In the genomic region with DNA sequence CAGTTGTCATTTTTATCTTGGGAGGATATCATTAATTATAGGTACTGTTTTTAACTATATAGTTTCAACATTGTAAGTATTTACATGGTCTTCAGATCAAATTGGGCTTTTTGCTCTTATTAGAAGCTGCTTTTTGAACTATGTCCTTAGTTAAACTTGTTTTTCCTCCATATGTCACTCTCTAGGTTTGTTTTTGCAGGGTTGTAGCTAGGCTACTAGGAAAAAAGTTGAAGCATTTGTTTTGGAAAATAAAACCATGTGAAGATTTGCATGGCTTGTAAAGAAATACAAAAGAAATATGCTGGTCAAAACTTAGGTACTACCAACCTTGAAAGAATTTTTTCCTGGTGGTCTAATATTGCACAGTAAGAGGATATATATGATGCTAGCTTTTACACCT, we compare ENCODE assay signal across 8 cellular contexts. TPM values are rescaled to one million over a fixed set of nuclear protein-coding genes. Genes with fewer than 3 reads are reported as not detected.
DNase-seq lines count a peak whose midpoint lies in the region; ATAC-seq and TF ChIP-seq lines count a peak whose summit lies in the region.

No MANE protein-coding gene starts in this region.

- peaks cover 19 to 36% of the 10 kb centered on the region in 2 donors for H3K4me1 ChIP-seq in left lung
- H3K4me1 ChIP-seq in tibial artery, result peaks cover 0 to 50% (median 14%) of the 10 kb centered on the region in 4 donors

- H3K27me3 ChIP-seq in left lung (no peaks in the 10 kb centered on the region), tibial artery (no peaks in the 10 kb centered on the region)

- no peaks in the 10 kb centered on the region for H3K27me3 Mint-ChIP-seq in activated T-cell treated with anti-CD3 and anti-CD28 coated beads, Interleukin-2, amount 50 U/mL, for 4 hours (ENCODE audit: low read depth)
- no peaks in the 10 kb centered on the region for H3K27me3 Mint-ChIP-seq in activated T-helper 2 cell treated with anti-CD3 and anti-CD28 coated beads, Interferon-gamma antibody, Interleukin-2, Interleukin-4, amounts not matched to agents 10 μg/mL and 5 μg/mL and 100 μg/mL, durations not matched to agents 14 hours and 24 hours and 36 hours (ENCODE audit: low read depth)

- H3K4me1 Mint-ChIP-seq in activated T-cell treated with anti-CD3 and anti-CD28 coated beads, Interleukin-2, amount 50 U/mL, for 4 hours (ENCODE audit: low read depth), result peaks cover 48% of the 10 kb centered on the region
- H3K4me1 Mint-ChIP-seq in activated T-helper 2 cell treated with anti-CD3 and anti-CD28 coated beads, Interferon-gamma antibody, Interleukin-2, Interleukin-4, amounts not matched to agents 10 μg/mL and 5 μg/mL and 100 μg/mL, durations not matched to agents 14 hours and 24 hours and 36 hours (ENCODE audit: low read depth), result peaks cover 22% of the 10 kb centered on the region

- H3K36me3 ChIP-seq in left lung (no peaks in the 10 kb centered on the region), tibial artery (peaks cover 0 to 5% (median 4%) of the 10 kb centered on the region in 3 donors)

- intact Hi-C loops in activated T-helper 2 cell treated with anti-CD3 and anti-CD28 coated beads, Interferon-gamma antibody, Interleukin-2, Interleukin-4, amounts not matched to agents 10 μg/mL and 5 μg/mL and 100 μg/mL, durations not matched to agents 14 hours and 24 hours and 36 hours (cut with micrococcal nuclease), result no loop called here
- intact Hi-C loops in left lung (cut with DNase I), result no loop called here
- intact Hi-C loops in tibial artery (cut with DNase I; ENCODE audit: low total_unique reads), result no loop called here

- H3K27ac ChIP-seq in left lung (peak overlapping the region; percentile 99), tibial artery (peak overlapping the region; percentile 100)

- no peaks in the 10 kb centered on the region for H3K9me3 Mint-ChIP-seq in activated T-cell treated with anti-CD3 and anti-CD28 coated beads, Interleukin-2, amount 50 U/mL, for 4 hours
- peaks cover 23% of the 10 kb centered on the region for H3K9me3 Mint-ChIP-seq in activated T-helper 2 cell treated with anti-CD3 and anti-CD28 coated beads, Interferon-gamma antibody, Interleukin-2, Interleukin-4, amounts not matched to agents 10 μg/mL and 5 μg/mL and 100 μg/mL, durations not matched to agents 14 hours and 24 hours and 36 hours

- H3K36me3 Mint-ChIP-seq in activated T-cell treated with anti-CD3 and anti-CD28 coated beads, Interleukin-2, amount 50 U/mL, for 4 hours (ENCODE audit: insufficient read depth), result peaks cover 14% of the 10 kb centered on the region
- peaks cover 60% of the 10 kb centered on the region for H3K36me3 Mint-ChIP-seq in activated T-helper 2 cell treated with anti-CD3 and anti-CD28 coated beads, Interferon-gamma antibody, Interleukin-2, Interleukin-4, amounts not matched to agents 10 μg/mL and 5 μg/mL and 100 μg/mL, durations not matched to agents 14 hours and 24 hours and 36 hours (ENCODE audit: low read depth)

- H3K9me3 ChIP-seq in left lung (peaks cover 0 to 6% of the 10 kb centered on the region in 2 donors), tibial artery (no peaks in the 10 kb centered on the region)

- no peak for DNase-seq in activated T-cell treated with anti-CD3 and anti-CD28 coated beads, Interleukin-2, amount 50 U/mL, for 4 hours
- DNase-seq in activated T-cell treated with anti-CD3 and anti-CD28 coated beads for 4 hours (no peak), left lung (no peak), tibial artery (no peak), H4 (ENCODE audit: low spot score) (no peak), NCI-H2029 (lab: John Stamatoyannopoulos, UW) (no peak)
- DNase-seq in activated T-helper 2 cell treated with anti-CD3 and anti-CD28 coated beads, Interferon-gamma antibody, Interleukin-2, Interleukin-4, amounts not matched to agents 10 μg/mL and 5 μg/mL and 100 μg/mL, durations not matched to agents 14 hours and 24 hours and 36 hours (ENCODE audit: low spot score), result no peak
- DNase-seq in stimulated activated CD4-positive, alpha-beta T cell treated with anti-CD3 and anti-CD28 coated beads, Interleukin-4, amount 100 ng/mL, for 4 hours, result no peak

- ATAC-seq in activated T-cell treated with anti-CD3 and anti-CD28 coated beads, Interleukin-2, amount 50 U/mL, for 4 hours, result no peak
- no peak for ATAC-seq in left lung

- TF ChIP-seq CTCF in left lung (IDR thresholded peaks at IDR 0.05), result no peak
- no peak for TF ChIP-seq CTCF in tibial artery (IDR thresholded peaks at IDR 0.05)

- peak overlapping the region; percentile 58 for H3K4me3 Mint-ChIP-seq in activated T-cell treated with anti-CD3 and anti-CD28 coated beads, Interleukin-2, amount 50 U/mL, for 4 hours
- peak overlapping the region; percentile 60 for H3K4me3 Mint-ChIP-seq in activated T-helper 2 cell treated with anti-CD3 and anti-CD28 coated beads, Interferon-gamma antibody, Interleukin-2, Interleukin-4, amounts not matched to agents 10 μg/mL and 5 μg/mL and 100 μg/mL, durations not matched to agents 14 hours and 24 hours and 36 hours (ENCODE audit: low read depth)

- H3K27ac Mint-ChIP-seq in activated T-helper 2 cell treated with anti-CD3 and anti-CD28 coated beads, Interferon-gamma antibody, Interleukin-2, Interleukin-4, amounts not matched to agents 10 μg/mL and 5 μg/mL and 100 μg/mL, durations not matched to agents 14 hours and 24 hours and 36 hours, result no peak overlapping the region

- H3K4me3 ChIP-seq in left lung (no peak overlapping the region), tibial artery (peak overlapping the region; percentile 94 to 95)

RNA-seq across cellular contexts. Expression of a gene that starts 3.4 kb away (rescaled TPM):
- 10 to 100 TPM; 19.6 to 21.2 (median 20.0) TPM for total RNA-seq in activated T-cell treated with anti-CD3 and anti-CD28 coated beads, Interleukin-2, amount 50 U/mL, for 4 hours
- 28.7 and 32.8 TPM in 2 replicates for total RNA-seq in activated T-helper 2 cell treated with anti-CD3 and anti-CD28 coated beads, Interferon-gamma antibody, Interleukin-2, Interleukin-4, amounts not matched to agents 10 μg/mL and 5 μg/mL and 100 μg/mL, durations not matched to agents 14 hours and 24 hours and 36 hours
- 10 to 100 TPM; 29.2 to 30.8 TPM for total RNA-seq in left lung
- 12.1 and 12.8 TPM in 2 replicates for total RNA-seq in H4 (2014; rRNA removed; shearing (Covaris generic))

Comparison
In these comparisons a context has a peak if more than half of its experiments do, and no peak if none do; other contexts are left out.
1. H3K4me3 ChIP-seq: peak in tibial artery (2 of 2); none in left lung (0 of 2).